ENCODE assay signal across 13 cellular contexts in the genomic region with DNA sequence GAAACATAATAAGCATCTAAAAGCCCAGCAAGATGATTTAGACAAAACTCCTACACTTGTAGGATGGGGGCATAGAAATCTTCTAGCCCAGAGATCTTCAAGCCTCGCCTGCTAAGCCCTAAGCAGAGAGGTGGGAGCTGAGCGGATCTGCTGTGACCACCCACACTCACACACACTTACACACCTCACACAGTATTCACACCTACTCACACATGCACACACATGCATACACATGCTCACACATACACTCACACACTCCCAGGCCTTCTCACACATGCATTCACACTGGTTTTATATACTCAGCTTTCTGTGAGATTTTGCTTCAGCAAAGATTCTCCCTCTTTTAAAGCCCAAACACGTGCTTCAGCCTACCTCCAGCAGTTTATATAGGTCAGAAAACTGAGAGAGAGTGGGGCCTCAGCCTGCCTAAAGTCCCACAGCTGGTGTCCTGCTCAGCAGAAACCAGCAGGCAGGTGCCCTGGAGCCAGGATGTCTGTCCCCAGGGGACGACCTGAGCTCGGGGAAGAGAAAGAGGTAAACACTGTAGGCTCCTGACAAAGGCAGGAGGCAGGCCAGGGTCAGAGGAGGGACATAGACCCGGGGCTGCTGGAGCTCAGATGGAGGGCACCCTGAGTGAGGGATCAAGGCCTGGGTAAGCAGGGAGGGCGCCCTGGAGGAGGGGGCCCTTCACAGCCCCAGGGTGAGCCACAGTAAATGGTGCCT. TPM values are rescaled to one million over a fixed set of nuclear protein-coding genes. Genes with fewer than 3 reads are reported as not detected.
DNase-seq lines count a peak whose midpoint lies in the region.
"Had no signal": no experiment of that assay in that cellular context is flagged by ENCODE, and none has a peak within 500 bp of the region (broad histone marks: within the 10 kb centered on the region; RNA-seq: fewer than 3 reads in every experiment).

No MANE protein-coding gene starts in this region.

- no peak overlapping the region for H2BK5ac ChIP-seq in mesendoderm (ENCODE audit: low read length)

- H4K5ac ChIP-seq in mesendoderm (ENCODE audit: low read length) = no peak overlapping the region

- H2AK5ac ChIP-seq in mesendoderm (ENCODE audit: low read length) = no peak overlapping the region

- no peak overlapping the region for H2BK15ac ChIP-seq in mesendoderm (replicated peaks; ENCODE audit: low read depth)

- no peak overlapping the region for H3K9ac ChIP-seq in mesendoderm (ENCODE audit: low read length)

- no peaks in the 10 kb centered on the region for H3K27me3 ChIP-seq in mesendoderm (ENCODE audit: insufficient read depth, low read length, poor library complexity)
- H3K27me3 ChIP-seq: tibial nerve had no signal

- H4K8ac ChIP-seq in mesendoderm (ENCODE audit: low read depth, low read length) = no peak overlapping the region

- no CpG with 5 or more reads among the region's 7 CpGs for WGBS in mesendoderm (ENCODE audit: extremely low coverage, insufficient coverage, low lambda C conversion rate)

- DNase-seq in NCI-H2029 (lab: John Stamatoyannopoulos, UW) (peak; percentile 29), NCI-H2029 treated with DMSO at 0.1 percent for 48 hours (lab: John Stamatoyannopoulos, UW) (no peak), NCI-H146 treated with DMSO at 0.1 percent for 48 hours (lab: John Stamatoyannopoulos, UW; ENCODE audit: unreplicated experiment) (peak; percentile 64), mesendoderm (no peak), COLO829 (ENCODE audit: low spot score) (no peak)
- DNase-seq in activated naive CD4-positive, alpha-beta T cell (lab: John Stamatoyannopoulos, UW) = no peak
- DNase-seq: activated CD4-positive, CD25-positive, alpha-beta regulatory T cell; activated T-cell treated with anti-CD3 and anti-CD28 coated beads, Interleukin-2, amount 50 U/mL, for 24 hours; anterior cingulate cortex; NCI-H446 treated with DMSO at 0.1 percent for 48 hours; SIG-M5; stimulated activated CD4-positive, alpha-beta T cell treated with anti-CD3 and anti-CD28 coated beads, Interleukin-12 subunit alpha, Interleukin-12 subunit beta, amount 100 ng/mL, for 4 hours had no signal

- H2BK120ac ChIP-seq in mesendoderm (ENCODE audit: low read depth, low read length) = no peak overlapping the region

- H3K4ac ChIP-seq in mesendoderm (ENCODE audit: low read depth, low read length) = peak overlapping the region; percentile 1

- H3K56ac ChIP-seq in mesendoderm (ENCODE audit: low read length) = peak overlapping the region; percentile 45

- H3K4me3 ChIP-seq in mesendoderm (ENCODE audit: low read length) = no peak overlapping the region
- H3K4me3 ChIP-seq: tibial nerve had no signal

- no peaks in the 10 kb centered on the region for H3K79me2 ChIP-seq in mesendoderm (ENCODE audit: control insufficient read depth, insufficient read depth, low read length)

- no peaks in the 10 kb centered on the region for H3K36me3 ChIP-seq in mesendoderm (ENCODE audit: control insufficient read depth, insufficient read depth, low read length)
- H3K36me3 ChIP-seq: tibial nerve had no signal

- H3K4me1 ChIP-seq in mesendoderm (ENCODE audit: control insufficient read depth, low read depth, low read length) = peaks cover 23% of the 10 kb centered on the region

- no peak overlapping the region for H3K23ac ChIP-seq in mesendoderm (ENCODE audit: low read length)

- no peak overlapping the region for H3K27ac ChIP-seq in mesendoderm (ENCODE audit: low read depth, low read length)
- H3K27ac ChIP-seq: tibial nerve had no signal

- H3K4me2 ChIP-seq in mesendoderm (ENCODE audit: low read length) = no peak overlapping the region

- H3K18ac ChIP-seq in mesendoderm (ENCODE audit: low read length) = no peak overlapping the region

- no peaks in the 10 kb centered on the region for H3K79me1 ChIP-seq in mesendoderm (ENCODE audit: low read length)

RNA-seq across cellular contexts. Expression of gene KRT19, which starts 12.0 kb away (rescaled TPM):
- polyA plus RNA-seq in mesendoderm (2013, experiment 1 of 2) = 114 TPM
- 115 TPM for polyA plus RNA-seq in mesendoderm (2013, experiment 2 of 2)

RNA-seq across cellular contexts. Expression of gene KRT15, which starts 21.4 kb away (rescaled TPM):
- polyA plus RNA-seq in mesendoderm (2013, experiment 1 of 2) = 0.15 TPM
- polyA plus RNA-seq in mesendoderm (2013, experiment 2 of 2) = 0.21 TPM

RNA-seq across cellular contexts. Expression of gene KRT9, which starts 31.7 kb away (rescaled TPM):
- not detected for polyA plus RNA-seq in mesendoderm (2013, experiment 1 of 2)
- polyA plus RNA-seq in mesendoderm (2013, experiment 2 of 2) = 0.03 TPM

RNA-seq across cellular contexts. Expression of gene KRT13, which starts 34.7 kb away (rescaled TPM):
- not detected for polyA plus RNA-seq in mesendoderm (2013, experiment 1 of 2)
- polyA plus RNA-seq in mesendoderm (2013, experiment 2 of 2) = not detected

RNA-seq across cellular contexts. Expression of gene KRT14, which starts 46.6 kb away (rescaled TPM):
- polyA plus RNA-seq in mesendoderm (2013, experiment 1 of 2) = not detected
- polyA plus RNA-seq in mesendoderm (2013, experiment 2 of 2) = not detected

Comparison
In these comparisons a context has a peak if more than half of its experiments do, and no peak if none do; other contexts are left out.
1. DNase-seq: peak in NCI-H2029 (single experiment) and NCI-H146 treated with DMSO at 0.1 percent for 48 hours (single experiment); none in NCI-H2029 treated with DMSO at 0.1 percent for 48 hours (single experiment), mesendoderm (single experiment), COLO829 (single experiment) and activated naive CD4-positive, alpha-beta T cell (0 of 4).